In the genomic region with DNA sequence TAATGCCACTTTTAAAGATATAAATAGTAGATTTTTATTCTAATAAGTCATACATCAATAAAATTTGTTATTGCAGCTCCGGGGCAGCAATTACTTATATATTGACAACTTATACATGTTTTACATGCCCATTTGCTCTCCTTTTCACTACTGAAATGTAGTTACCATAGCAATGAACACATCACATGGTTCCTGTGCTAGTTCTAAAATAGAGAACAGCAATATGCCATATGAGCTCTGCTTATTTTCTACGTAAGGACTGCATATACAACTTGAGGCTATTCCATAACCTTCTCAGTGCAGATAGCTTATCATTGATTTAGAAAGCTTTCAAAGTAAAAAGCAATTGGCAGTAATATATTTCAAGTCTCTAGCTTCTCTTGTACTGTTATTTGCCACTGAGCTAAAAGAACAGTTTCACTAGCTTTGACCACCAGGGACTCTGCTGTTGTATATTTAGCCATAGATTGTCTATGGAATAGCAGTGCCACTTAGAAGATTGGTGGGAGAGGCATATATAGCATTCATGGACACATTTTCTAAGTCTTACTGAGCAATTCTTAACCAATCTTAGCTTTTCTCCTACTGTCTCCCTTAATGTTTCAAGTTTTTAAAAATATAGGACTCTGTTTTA, we compare ENCODE assay signal across 18 cellular contexts.
DNase-seq lines count a peak whose midpoint lies in the region; ATAC-seq, FAIRE-seq and TF ChIP-seq lines count a peak whose summit lies in the region.
"Had no signal": no experiment of that assay in that cellular context is flagged by ENCODE, and none has a peak within 500 bp of the region (broad histone marks: within the 10 kb centered on the region; RNA-seq: fewer than 3 reads in every experiment).

No MANE protein-coding gene starts in this region.

- BruUV-seq in K562 (replicated peaks; lab: Mats Ljungman, UMichigan): no TSS peak

- ATAC-seq in K562 (0 out of 3 replicates have a peak, but pooled peaks have one; percentile 41), GM21576 (IDR thresholded peaks at IDR 0.05; ENCODE audit: unreplicated experiment) (no peak)
- ATAC-seq: CD8-positive, alpha-beta T cell; GM23338 had no signal

- H3K36me3 ChIP-seq in Loucy (ENCODE audit: insufficient read depth, low read length) (no peaks in the 10 kb centered on the region), K562 (ENCODE audit: control insufficient read depth, insufficient read depth, low read length) (no peaks in the 10 kb centered on the region)
- H3K36me3 ChIP-seq: HAP-1 had no signal

- DNase-seq in K562 (ENCODE audit: extremely low read depth in 1 of 4, low spot score in 3 of 4) (no peak), inferior parietal cortex (ENCODE audit: extremely low spot score) (peak; percentile 22), superior temporal gyrus (ENCODE audit: extremely low spot score) (peak; percentile 51), cerebellar cortex (ENCODE audit: low spot score) (no peak)
- no peak for DNase-seq in activated naive CD4-positive, alpha-beta T cell treated with anti-CD3 and anti-CD28 coated beads for 36 hours
- no peak for DNase-seq in activated naive CD4-positive, alpha-beta T cell treated with anti-CD3 and anti-CD28 coated beads, Interleukin-2, amount 50 U/mL, for 16 hours
- DNase-seq: Caco-2; CD4-positive, CD25-positive, alpha-beta regulatory T cell; CD8-positive, alpha-beta T cell; DMS153; DND-41 had no signal

- H3K4me1 ChIP-seq in Loucy (ENCODE audit: insufficient read depth, low read length, poor library complexity, severe bottlenecking): no peaks in the 10 kb centered on the region
- no peaks in the 10 kb centered on the region for H3K4me1 ChIP-seq in K562 (replicated peaks in 1 of 2; ENCODE audit: control insufficient read depth in 2 of 2, insufficient read depth in 2 of 2, low read length in 2 of 2)
- H3K4me1 ChIP-seq: Caco-2 had no signal

- TF ChIP-seq POLR2A in K562 (conservative IDR thresholded peaks at IDR 0.05): no peak

- no peak overlapping the region for H3K27ac Mint-ChIP-seq in activated naive CD4-positive, alpha-beta T cell treated with anti-CD3 and anti-CD28 coated beads for 36 hours
- H3K27ac Mint-ChIP-seq: CD4-positive, CD25-positive, alpha-beta regulatory T cell; CD8-positive, alpha-beta T cell; GM23338 had no signal

- H3K9me3 ChIP-seq in Loucy (ENCODE audit: insufficient read depth, low read depth, low read length) (no peaks in the 10 kb centered on the region), K562 (replicated peaks; ENCODE audit: control insufficient read depth, insufficient read depth, low read depth, low read length) (no peaks in the 10 kb centered on the region)
- H3K9me3 ChIP-seq: Caco-2, HAP-1 had no signal

- H3K27me3 Mint-ChIP-seq in activated naive CD4-positive, alpha-beta T cell treated with anti-CD3 and anti-CD28 coated beads for 36 hours (ENCODE audit: low read depth): no peaks in the 10 kb centered on the region
- H3K27me3 Mint-ChIP-seq: CD4-positive, CD25-positive, alpha-beta regulatory T cell had no signal

- H3K9me2 ChIP-seq in Loucy (replicated peaks; ENCODE audit: low read depth, low read length): no peaks in the 10 kb centered on the region

- FAIRE-seq in K562 (lab: Jason Lieb, UNC): no peak
- FAIRE-seq: G401.6, GM12892 had no signal

- POLR2A ChIA-PET in K562 (lab: Yijun Ruan, JAX): interaction anchor here (0.6 to 1.5 kb wide), 2 partner anchors 56 to 555 kb away, joined by 3 to 6 read pairs; partner anchors contain the start of gene SAMD8

- H2AFZ ChIP-seq in Loucy (ENCODE audit: low read length): no peak overlapping the region
- H2AFZ ChIP-seq in K562 (ENCODE audit: low read depth, low read length): no peak overlapping the region
- H2AFZ ChIP-seq: GM23338 had no signal

- H3K9ac ChIP-seq in Loucy (ENCODE audit: low read depth, low read length, poor library complexity, severe bottlenecking) (no peak overlapping the region), K562 (ENCODE audit: insufficient read depth in 1 of 2, low read depth in 2 of 2, low read length in 2 of 2) (no peak overlapping the region)

- H3K36me3 Mint-ChIP-seq in activated naive CD4-positive, alpha-beta T cell treated with anti-CD3 and anti-CD28 coated beads for 36 hours (ENCODE audit: low read depth): peaks cover 10% of the 10 kb centered on the region

- 0 out of 2 replicates have a peak, but pooled peaks have one; percentile 11 for TF ChIP-seq CTCF in Loucy (conservative IDR thresholded peaks at IDR 0.05; ENCODE audit: low read length)
- no peak for TF ChIP-seq CTCF in K562 (IDR thresholded peaks at IDR 0.05 in 2 of 3, conservative IDR thresholded peaks at IDR 0.05 in 1 of 3; ENCODE audit: insufficient read depth in 2 of 3, low read depth in 1 of 3, low read length in 3 of 3)

- no peak overlapping the region for H3K4me2 ChIP-seq in Loucy (ENCODE audit: low read depth, low read length, poor library complexity, severe bottlenecking)
- H3K4me2 ChIP-seq in K562 (ENCODE audit: insufficient read depth, low read length): no peak overlapping the region
- H3K4me2 ChIP-seq: GM23338 had no signal

- no peak overlapping the region for H3K27ac ChIP-seq in K562 (ENCODE audit: extremely low read depth, low read depth, low read length)
- H3K27ac ChIP-seq: C4-2B had no signal

- intact Hi-C loops in K562 (cut with micrococcal nuclease): no loop called here
- intact Hi-C loops in activated naive CD4-positive, alpha-beta T cell treated with anti-CD3 and anti-CD28 coated beads for 36 hours (cut with micrococcal nuclease): no loop called here

- H3K27me3 ChIP-seq in Loucy (ENCODE audit: insufficient read depth, low read length, poor library complexity, severe bottlenecking) (no peaks in the 10 kb centered on the region), K562 (ENCODE audit: control insufficient read depth in 2 of 2, insufficient read depth in 2 of 2, low read length in 2 of 2) (no peaks in the 10 kb centered on the region)

- H4K20me1 ChIP-seq in Loucy (ENCODE audit: insufficient read depth, low read length, poor library complexity, severe bottlenecking): no peaks in the 10 kb centered on the region
- no peaks in the 10 kb centered on the region for H4K20me1 ChIP-seq in K562 (replicated peaks; ENCODE audit: control insufficient read depth, insufficient read depth, low read length)

- no peak for TF ChIP-seq RAD21 in K562 (CRISPR knock-in tag; conservative IDR thresholded peaks at IDR 0.05 in 1 of 2, IDR thresholded peaks at IDR 0.05 in 1 of 2)

- WGBS in K562 (ENCODE audit: insufficient coverage, low coverage, missing lambda C conversion rate): 94% methylated on average over 2 of the region's 2 CpGs

- no peak overlapping the region for H3K4me3 Mint-ChIP-seq in activated naive CD4-positive, alpha-beta T cell treated with anti-CD3 and anti-CD28 coated beads for 36 hours
- H3K4me3 Mint-ChIP-seq: CD8-positive, alpha-beta T cell; GM23338 had no signal

- CTCF ChIA-PET in K562 (lab: Yijun Ruan, JAX; ENCODE audit: low intra/inter-chr PET ratio): no interaction called here
- CTCF ChIA-PET in activated naive CD4-positive, alpha-beta T cell treated with anti-CD3 and anti-CD28 coated beads for 36 hours (lab: Charles Lee): interaction anchor here (0.6 kb wide), 1 partner anchor 588 kb away, joined by 4 read pairs; no protein-coding TSS in a partner anchor

- TF ChIP-seq EP300 in K562 (IDR thresholded peaks at IDR 0.05; ENCODE audit: low read length): no peak

- H3K9me1 ChIP-seq in K562 (ENCODE audit: control insufficient read depth, insufficient read depth, low read length): no peaks in the 10 kb centered on the region

- H3K9me3 Mint-ChIP-seq in activated naive CD4-positive, alpha-beta T cell treated with anti-CD3 and anti-CD28 coated beads for 36 hours: peaks cover 3% of the 10 kb centered on the region
- H3K9me3 Mint-ChIP-seq: CD4-positive, CD25-positive, alpha-beta regulatory T cell; GM23338 had no signal

- H3K79me2 ChIP-seq in Loucy (ENCODE audit: insufficient read depth, low read length): no peaks in the 10 kb centered on the region
- no peaks in the 10 kb centered on the region for H3K79me2 ChIP-seq in K562 (ENCODE audit: control insufficient read depth, insufficient read depth, low read length)

- no peak overlapping the region for H3K4me3 ChIP-seq in Loucy (ENCODE audit: low read length, poor library complexity, severe bottlenecking)
- H3K4me3 ChIP-seq in K562: no peak overlapping the region
- H3K4me3 ChIP-seq: GM23338, HAP-1 had no signal

- in situ Hi-C loops in K562 (cut with MboI): no loop called here

- H3K4me1 Mint-ChIP-seq in activated naive CD4-positive, alpha-beta T cell treated with anti-CD3 and anti-CD28 coated beads for 36 hours (ENCODE audit: low read depth): peaks cover 14% of the 10 kb centered on the region
- H3K4me1 Mint-ChIP-seq: GM23338 had no signal

- no peaks in the 10 kb centered on the region for H3F3A ChIP-seq in Loucy (ENCODE audit: low read depth)

TF ChIP-seq in K562, 482 proteins besides CTCF, POLR2A, EP300 and RAD21 (continues in another document):
- TF ChIP-seq ZNF197 (CRISPR knock-in tag; IDR thresholded peaks at IDR 0.05; ENCODE audit: low read depth): no peak
- no peak for TF ChIP-seq GABPA (tag; conservative IDR thresholded peaks at IDR 0.05; ENCODE audit: low read depth)
- TF ChIP-seq, protein P1, sequence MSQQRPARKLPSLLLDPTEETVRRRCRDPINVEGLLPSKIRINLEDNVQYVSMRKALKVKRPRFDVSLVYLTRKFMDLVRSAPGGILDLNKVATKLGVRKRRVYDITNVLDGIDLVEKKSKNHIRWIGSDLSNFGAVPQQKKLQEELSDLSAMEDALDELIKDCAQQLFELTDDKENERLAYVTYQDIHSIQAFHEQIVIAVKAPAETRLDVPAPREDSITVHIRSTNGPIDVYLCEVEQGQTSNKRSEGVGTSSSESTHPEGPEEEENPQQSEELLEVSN (IDR thresholded peaks at IDR 0.05; ENCODE audit: borderline replicate concordance in 1 of 2, extremely low read depth in 1 of 2, insufficient read depth in 1 of 2, insufficient read length in 1 of 2, low read depth in 1 of 2, low read length in 1 of 2, poor library complexity in 1 of 2, severe bottlenecking in 1 of 2): no peak
- TF ChIP-seq HMG20B (CRISPR knock-in tag; IDR thresholded peaks at IDR 0.05): no peak
- TF ChIP-seq SMARCB1 (IDR thresholded peaks at IDR 0.05; ENCODE audit: insufficient read length, low read depth): no peak
- no peak for TF ChIP-seq PHTF2 (CRISPR knock-in tag; IDR thresholded peaks at IDR 0.05)
- no peak for TF ChIP-seq CHCHD3 (CRISPR knock-in tag; IDR thresholded peaks at IDR 0.05)
- TF ChIP-seq CEBPB (tag; IDR thresholded peaks at IDR 0.05): no peak
- TF ChIP-seq CREBBP (IDR thresholded peaks at IDR 0.05; ENCODE audit: low read depth, low read length): no peak
- no peak for TF ChIP-seq ZNF41 (CRISPR knock-in tag; conservative IDR thresholded peaks at IDR 0.05)
- no peak for TF ChIP-seq NCOA6 (IDR thresholded peaks at IDR 0.05)
- TF ChIP-seq ZNF436 (CRISPR knock-in tag; IDR thresholded peaks at IDR 0.05): no peak

Comparison
In these comparisons a context has a peak if more than half of its experiments do, and no peak if none do; other contexts are left out.
1. DNase-seq: peak in inferior parietal cortex (single experiment) and superior temporal gyrus (single experiment); none in K562 (0 of 4), activated naive CD4-positive, alpha-beta T cell treated with anti-CD3 and anti-CD28 coated beads for 36 hours (single experiment), activated naive CD4-positive, alpha-beta T cell treated with anti-CD3 and anti-CD28 coated beads, Interleukin-2, amount 50 U/mL, for 16 hours (single experiment) and cerebellar cortex (single experiment).